Comparison of ENCODE assay signal across 22 cellular contexts in the genomic region with DNA sequence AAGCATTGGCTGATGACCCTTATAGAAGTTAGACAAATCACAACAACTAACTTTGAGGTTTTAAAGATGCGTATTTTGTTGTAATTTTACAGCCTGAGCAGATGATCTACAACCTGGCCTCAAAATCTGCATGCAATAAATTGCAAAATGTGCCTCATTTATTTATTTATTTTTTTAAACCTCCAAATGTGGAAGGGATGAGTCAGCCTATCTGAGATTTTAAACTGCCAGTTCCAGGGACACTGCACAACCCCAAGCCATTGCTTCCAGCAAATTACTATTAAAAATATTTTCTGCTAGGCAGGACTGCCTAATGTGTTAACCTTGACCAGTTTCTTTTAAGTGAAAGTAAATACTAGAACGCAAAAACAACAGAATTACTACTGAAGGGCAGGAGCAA.
DNase-seq lines count a peak whose midpoint lies in the region; ATAC-seq and TF ChIP-seq lines count a peak whose summit lies in the region.
"Had no signal": no experiment of that assay in that cellular context is flagged by ENCODE, and none has a peak within 500 bp of the region (broad histone marks: within the 10 kb centered on the region; RNA-seq: fewer than 3 reads in every experiment).

No MANE protein-coding gene starts in this region.

- H3K4me2 ChIP-seq in osteoblast (ENCODE audit: insufficient read depth, low read length), result peak overlapping the region; percentile 15
- H3K4me2 ChIP-seq: KMS-11 had no signal

- no peak overlapping the region for H2AFZ ChIP-seq in osteoblast (ENCODE audit: low read length)

- in situ Hi-C loops in astrocyte of the spinal cord (cut with HindIII; ENCODE audit: low sequenced_read_pairs), result loop anchor here (25.0 kb wide), 1 partner anchor 203 kb away; no protein-coding TSS in a partner anchor
- in situ Hi-C loops in G401 (cut with HindIII; ENCODE audit: low sequenced_read_pairs), result no loop called here

- H4K20me1 ChIP-seq in osteoblast (ENCODE audit: insufficient read depth, low read length), result no peaks in the 10 kb centered on the region

- ATAC-seq in GM18519 (IDR thresholded peaks at IDR 0.05; ENCODE audit: low FRiP score, unreplicated experiment), result no peak

- POLR2A ChIA-PET in BJ (lab: Charles Lee), result no interaction called here

- DNase-seq in BJ (ENCODE audit: low read depth) (peak; percentile 38), HCEC 1CT (peak; percentile 54), astrocyte of the spinal cord (ENCODE audit: low read depth, low spot score) (peak; percentile 65), osteoblast (ENCODE audit: insufficient read length, low spot score, missing footprints) (no peak), medulla oblongata (ENCODE audit: extremely low spot score) (no peak), G401 (ENCODE audit: low spot score) (no peak), GOT3 (lab: John Stamatoyannopoulos, UW) (no peak)
- DNase-seq: activated CD4-positive, CD25-positive, alpha-beta regulatory T cell treated with anti-CD3 and anti-CD28 coated beads, Interleukin-2, amount 50 U/mL, for 72 hours; activated CD8-positive, alpha-beta memory T cell treated with anti-CD3 and anti-CD28 coated beads, Interleukin-2, amount 50 U/mL, for 48 hours; caudate nucleus; CD4-positive, alpha-beta T cell; effector memory CD4-positive, alpha-beta T cell; GDM1; NCI-H187 treated with DMSO at 0.1 percent for 48 hours; NCI-H774; nephron progenitor cell; sigmoid colon; stimulated activated CD4-positive, alpha-beta T cell treated with anti-CD3 and anti-CD28 coated beads, Interleukin-4, amount 100 ng/mL, for 24 hours; T-helper 2 cell had no signal

- no peak overlapping the region for H3K4me3 ChIP-seq in BJ (ENCODE audit: low read depth, low read length)
- H3K4me3 ChIP-seq in astrocyte of the spinal cord (ENCODE audit: low read depth, low read length), result no peak overlapping the region
- H3K4me3 ChIP-seq in osteoblast (ENCODE audit: insufficient read depth, low read length), result no peak overlapping the region
- H3K4me3 ChIP-seq: lung, sigmoid colon had no signal

- CTCF ChIA-PET in BJ (lab: Yijun Ruan, JAX), result no interaction called here

- H3K27me3 ChIP-seq in BJ (ENCODE audit: control insufficient read depth, insufficient read depth, low read length), result no peaks in the 10 kb centered on the region
- H3K27me3 ChIP-seq in osteoblast (ENCODE audit: insufficient read depth, low read length), result no peaks in the 10 kb centered on the region
- H3K27me3 ChIP-seq: sigmoid colon had no signal

- TF ChIP-seq CTCF in BJ (IDR thresholded peaks at IDR 0.05; ENCODE audit: insufficient read depth, low read depth, low read length) (no peak), astrocyte of the spinal cord (IDR thresholded peaks at IDR 0.05; ENCODE audit: low read depth, low read length) (no peak), osteoblast (IDR thresholded peaks at IDR 0.05; ENCODE audit: extremely low read depth, low read depth, low read length) (no peak)

- no peaks in the 10 kb centered on the region for H3K36me3 ChIP-seq in BJ (ENCODE audit: control insufficient read depth, insufficient read depth, low read length)
- H3K36me3 ChIP-seq in osteoblast (ENCODE audit: insufficient read depth, low read length), result no peaks in the 10 kb centered on the region
- H3K36me3 ChIP-seq: sigmoid colon had no signal

- H3K4me1 ChIP-seq in osteoblast (ENCODE audit: insufficient read depth, low read length), result peaks cover 3% of the 10 kb centered on the region

- H3K9me3 ChIP-seq in osteoblast (ENCODE audit: low read depth, low read length), result peaks cover 2% of the 10 kb centered on the region
- H3K9me3 ChIP-seq: sigmoid colon had no signal

- H3K27ac ChIP-seq in osteoblast (ENCODE audit: low read depth, low read length), result no peak overlapping the region
- H3K27ac ChIP-seq: KMS-11 had no signal

- H3K79me2 ChIP-seq in osteoblast (ENCODE audit: insufficient read depth, low read length), result no peaks in the 10 kb centered on the region

Comparison
In these comparisons a context has a peak if more than half of its experiments do, and no peak if none do; other contexts are left out.
1. DNase-seq: peak in BJ (single experiment), HCEC 1CT (single experiment) and astrocyte of the spinal cord (single experiment); none in osteoblast (single experiment), medulla oblongata (single experiment), G401 (single experiment) and GOT3 (single experiment).